8 cellular contexts compared by ENCODE assay signal in the genomic region with DNA sequence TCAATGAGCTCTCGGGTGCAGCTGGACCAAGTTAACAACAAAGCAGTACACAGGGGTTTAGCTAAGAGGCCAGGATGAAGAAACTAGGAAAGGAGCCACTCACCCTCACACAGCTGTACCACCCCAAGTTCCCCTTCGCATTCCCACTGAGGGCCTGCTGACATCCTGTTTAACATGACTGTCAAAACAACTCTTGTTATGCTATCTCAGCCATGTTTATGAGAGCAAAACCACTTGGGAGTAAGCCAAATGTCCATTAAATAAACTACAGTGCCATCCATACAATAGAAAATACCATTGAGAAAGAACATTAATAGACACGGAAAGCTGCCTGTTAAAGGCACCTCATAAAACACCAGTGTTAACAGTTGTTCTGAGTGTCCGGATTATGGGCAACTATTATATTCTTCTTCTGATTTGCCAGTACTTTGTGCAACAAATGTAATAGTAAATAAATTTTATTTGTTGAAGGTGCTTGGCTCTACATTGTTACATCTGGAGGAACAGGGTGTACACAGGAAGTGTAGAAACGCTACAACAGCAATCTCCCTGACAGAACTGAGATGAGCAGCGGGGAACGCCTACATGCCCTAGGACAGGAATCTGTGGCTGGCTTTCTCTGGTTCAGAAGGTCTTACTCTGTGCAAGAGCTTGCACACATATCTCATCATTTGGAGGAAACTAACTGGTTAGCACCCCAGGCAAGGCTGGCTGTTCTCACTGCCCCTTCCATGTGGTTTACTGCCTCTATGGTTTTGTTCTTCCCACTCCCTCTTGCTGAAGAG.
DNase-seq lines count a peak whose midpoint lies in the region; ATAC-seq and TF ChIP-seq lines count a peak whose summit lies in the region.

No MANE protein-coding gene starts in this region.

- intact Hi-C loops in heart right ventricle (cut with DNase I) = loop anchor here in 1 of 10 donors (10.0 kb wide), 1 partner anchor 335 kb away; no protein-coding TSS in a partner anchor

- CTCF ChIA-PET in activated CD8-positive, alpha-beta memory T cell treated with anti-CD3 and anti-CD28 coated beads, Interleukin-2, amount 10 ng/mL, durations not matched to agents 7 days and 5 days (lab: Charles Lee) = interaction anchor here (0.7 to 2.0 kb wide), 3 partner anchors 14 to 639 kb away, joined by 3 to 4 read pairs (median 3); a partner anchor contains a TSS
- CTCF ChIA-PET in GM10248 (lab: Yijun Ruan, JAX) = interaction anchor here (1.4 to 7.1 kb wide), 4 partner anchors 11 to 608 kb away, joined by 4 to 52 read pairs (median 8); no protein-coding TSS in a partner anchor

- peaks cover 58% of the 10 kb centered on the region for H3K4me1 Mint-ChIP-seq in activated CD8-positive, alpha-beta memory T cell treated with anti-CD3 and anti-CD28 coated beads, Interleukin-2, amount 10 ng/mL, durations not matched to agents 7 days and 5 days
- H3K4me1 Mint-ChIP-seq in T-helper 2 cell treated with Interferon-gamma antibody and Interleukin-4, amounts not matched to agents 5 μg/mL and 100 μg/mL, for 36 hours (ENCODE audit: low read depth) = peaks cover 57% of the 10 kb centered on the region

- TF ChIP-seq CTCF in heart right ventricle (IDR thresholded peaks at IDR 0.05) (no peak), GM10248 (IDR thresholded peaks at IDR 0.05; ENCODE audit: control extremely low read depth, extremely low read depth, low read depth, missing control alignments) (no peak)

- no peaks in the 10 kb centered on the region for H3K9me3 Mint-ChIP-seq in activated CD8-positive, alpha-beta memory T cell treated with anti-CD3 and anti-CD28 coated beads, Interleukin-2, amount 10 ng/mL, durations not matched to agents 7 days and 5 days (ENCODE audit: low read depth)
- no peaks in the 10 kb centered on the region for H3K9me3 Mint-ChIP-seq in T-helper 2 cell treated with Interferon-gamma antibody and Interleukin-4, amounts not matched to agents 5 μg/mL and 100 μg/mL, for 36 hours

- 51 to 52% methylated on average over 7 of the region's 7 CpGs for WGBS in heart right ventricle, 2 donors

- H3K27ac ChIP-seq in heart right ventricle = peak overlapping the region in 3 of 10 donors; percentile 8 to 74 (median 14)

- peak; percentile 62 for DNase-seq in activated CD8-positive, alpha-beta memory T cell treated with anti-CD3 and anti-CD28 coated beads, Interleukin-2, amount 10 ng/mL, durations not matched to agents 7 days and 5 days
- DNase-seq in activated CD8-positive, alpha-beta memory T cell treated with anti-CD3 and anti-CD28 coated beads, Interleukin-2, amount 50 U/mL, for 48 hours = no peak
- DNase-seq in T-helper 2 cell treated with Interferon-gamma antibody and Interleukin-4, amounts not matched to agents 5 μg/mL and 100 μg/mL, for 36 hours (ENCODE audit: low spot score) = peak; percentile 54
- DNase-seq in heart right ventricle = no peak
- DNase-seq in NCI-H2196 treated with DMSO at 0.1 percent for 48 hours (lab: John Stamatoyannopoulos, UW; ENCODE audit: unreplicated experiment) = no peak
- DNase-seq in mucosa of gallbladder (ENCODE audit: low spot score) = no peak
- no peak for DNase-seq in GM10248 (ENCODE audit: extremely low spot score)

- H3K27me3 Mint-ChIP-seq in activated CD8-positive, alpha-beta memory T cell treated with anti-CD3 and anti-CD28 coated beads, Interleukin-2, amount 10 ng/mL, durations not matched to agents 7 days and 5 days = no peaks in the 10 kb centered on the region
- H3K27me3 Mint-ChIP-seq in T-helper 2 cell treated with Interferon-gamma antibody and Interleukin-4, amounts not matched to agents 5 μg/mL and 100 μg/mL, for 36 hours (ENCODE audit: low read depth) = peaks cover 3% of the 10 kb centered on the region

- H3K4me3 ChIP-seq in heart right ventricle = no peak overlapping the region

- no peaks in the 10 kb centered on the region for H3K9me3 ChIP-seq in heart right ventricle

- no peaks in the 10 kb centered on the region for H3K27me3 ChIP-seq in heart right ventricle

- H3K36me3 Mint-ChIP-seq in activated CD8-positive, alpha-beta memory T cell treated with anti-CD3 and anti-CD28 coated beads, Interleukin-2, amount 10 ng/mL, durations not matched to agents 7 days and 5 days = no peaks in the 10 kb centered on the region
- no peaks in the 10 kb centered on the region for H3K36me3 Mint-ChIP-seq in T-helper 2 cell treated with Interferon-gamma antibody and Interleukin-4, amounts not matched to agents 5 μg/mL and 100 μg/mL, for 36 hours (ENCODE audit: low read depth)

- peak; percentile 58 for ATAC-seq in activated CD8-positive, alpha-beta memory T cell treated with anti-CD3 and anti-CD28 coated beads, Interleukin-2, amount 10 ng/mL, durations not matched to agents 7 days and 5 days
- peak; percentile 73 for ATAC-seq in HG03469 (IDR thresholded peaks at IDR 0.05; ENCODE audit: unreplicated experiment)
- ATAC-seq in heart right ventricle = peak in 7 of 8 donors; percentile 34 to 77 (median 62)

- peak overlapping the region; percentile 85 for H3K27ac Mint-ChIP-seq in activated CD8-positive, alpha-beta memory T cell treated with anti-CD3 and anti-CD28 coated beads, Interleukin-2, amount 10 ng/mL, durations not matched to agents 7 days and 5 days
- H3K27ac Mint-ChIP-seq in T-helper 2 cell treated with Interferon-gamma antibody and Interleukin-4, amounts not matched to agents 5 μg/mL and 100 μg/mL, for 36 hours = peak overlapping the region; percentile 86

- no peak overlapping the region for H3K4me3 Mint-ChIP-seq in activated CD8-positive, alpha-beta memory T cell treated with anti-CD3 and anti-CD28 coated beads, Interleukin-2, amount 10 ng/mL, durations not matched to agents 7 days and 5 days
- H3K4me3 Mint-ChIP-seq in T-helper 2 cell treated with Interferon-gamma antibody and Interleukin-4, amounts not matched to agents 5 μg/mL and 100 μg/mL, for 36 hours = peak overlapping the region; percentile 72

- no peaks in the 10 kb centered on the region for H3K36me3 ChIP-seq in heart right ventricle

- POLR2A ChIA-PET in GM10248 (lab: Yijun Ruan, JAX) = no interaction called here

- H3K4me1 ChIP-seq in heart right ventricle = peaks cover 0 to 58% (median 28%) of the 10 kb centered on the region in 9 donors

Comparison
In these comparisons a context has a peak if more than half of its experiments do, and no peak if none do; other contexts are left out.
1. DNase-seq: peak in activated CD8-positive, alpha-beta memory T cell treated with anti-CD3 and anti-CD28 coated beads, Interleukin-2, amount 10 ng/mL, durations not matched to agents 7 days and 5 days (single experiment) and T-helper 2 cell treated with Interferon-gamma antibody and Interleukin-4, amounts not matched to agents 5 μg/mL and 100 μg/mL, for 36 hours (single experiment); none in activated CD8-positive, alpha-beta memory T cell treated with anti-CD3 and anti-CD28 coated beads, Interleukin-2, amount 50 U/mL, for 48 hours (single experiment), heart right ventricle (0 of 2), NCI-H2196 treated with DMSO at 0.1 percent for 48 hours (single experiment), mucosa of gallbladder (single experiment) and GM10248 (single experiment).
2. Peak in every context shown above with its lines, with median percentiles within 50 percentile points of each other: ATAC-seq.